ENCODE assay signal across 24 cellular contexts in the genomic region with DNA sequence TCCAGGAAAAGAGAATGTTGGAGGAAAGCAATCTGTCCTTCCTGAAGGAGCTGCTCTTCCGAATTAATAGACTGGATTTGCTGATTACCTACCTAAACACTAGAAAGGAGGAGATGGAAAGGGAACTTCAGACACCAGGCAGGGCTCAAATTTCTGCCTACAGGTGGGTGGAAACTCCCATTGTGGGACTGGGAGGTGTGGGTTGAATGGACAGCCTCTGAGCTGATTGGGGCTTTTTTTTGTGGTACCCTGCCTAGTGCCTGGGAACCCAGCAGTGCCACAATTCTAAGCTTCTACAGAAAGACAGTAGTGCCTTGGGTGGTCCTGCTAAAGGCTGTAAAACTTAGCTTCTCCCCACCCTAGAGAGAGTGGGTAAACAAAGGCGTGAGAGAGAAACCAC. TPM values are rescaled to one million over a fixed set of nuclear protein-coding genes. Genes with fewer than 3 reads are reported as not detected.
DNase-seq lines count a peak whose midpoint lies in the region; ATAC-seq and TF ChIP-seq lines count a peak whose summit lies in the region.
"Had no signal": no experiment of that assay in that cellular context is flagged by ENCODE, and none has a peak within 500 bp of the region (broad histone marks: within the 10 kb centered on the region; RNA-seq: fewer than 3 reads in every experiment).

No MANE protein-coding gene starts in this region.

- CTCF ChIA-PET in activated CD8-positive, alpha-beta memory T cell treated with anti-CD3 and anti-CD28 coated beads, Interleukin-2, amount 10 ng/mL, durations not matched to agents 7 days and 5 days (lab: Charles Lee) = interaction anchor here (0.6 to 1.6 kb wide), 7 partner anchors 30 to 299 kb away, joined by 3 to 6 read pairs (median 3); no protein-coding TSS in a partner anchor
- CTCF ChIA-PET in CD8-positive, alpha-beta T cell (lab: Charles Lee) = interaction anchor here (2.4 to 5.0 kb wide), 3 partner anchors 30 to 98 kb away, joined by 7 to 24 read pairs (median 9); no protein-coding TSS in a partner anchor
- CTCF ChIA-PET in activated CD8-positive, alpha-beta T cell treated with anti-CD3 and anti-CD28 coated beads, Interleukin-2, amount 10 ng/mL, durations not matched to agents 7 days and 5 days (lab: Charles Lee) = no interaction called here

- no peak overlapping the region for H3K4me3 ChIP-seq in CD8-positive, alpha-beta T cell (ENCODE audit: low read depth, low read length)
- H3K4me3 ChIP-seq: BLaER1, sigmoid colon, SK-N-MC had no signal

- DNase-seq in activated CD8-positive, alpha-beta memory T cell treated with anti-CD3 and anti-CD28 coated beads, Interleukin-2, amount 10 ng/mL, durations not matched to agents 7 days and 5 days = no peak
- DNase-seq in activated CD8-positive, alpha-beta memory T cell treated with anti-CD3 and anti-CD28 coated beads for 24 hours = no peak
- DNase-seq in CD8-positive, alpha-beta T cell = no peak
- DNase-seq in activated CD8-positive, alpha-beta T cell treated with anti-CD3 and anti-CD28 coated beads, Interleukin-2, amount 10 ng/mL, durations not matched to agents 7 days and 5 days = peak; percentile 16
- no peak for DNase-seq in naive thymus-derived CD8-positive, alpha-beta T cell
- DNase-seq in NCI-H2081 (lab: John Stamatoyannopoulos, UW) (no peak), germinal center (ENCODE audit: low spot score) (no peak)
- DNase-seq: activated B cell treated with CpG ODN at 0.5 μM for 24 hours; activated naive CD4-positive, alpha-beta T cell; cerebellar nuclear complex; erythroblast; foreskin fibroblast; H7; NCI-H2171 treated with DMSO at 0.1 percent for 48 hours; sigmoid colon; stimulated activated CD4-positive, alpha-beta T cell treated with anti-CD3 and anti-CD28 coated beads, Interleukin-15, amount 100 ng/mL, for 24 hours; stimulated activated CD8-positive, alpha-beta memory T cell treated with anti-CD3 and anti-CD28 coated beads, Interleukin-4, amount 100 ng/mL, for 48 hours had no signal

- H3K27me3 ChIP-seq in CD8-positive, alpha-beta T cell (ENCODE audit: insufficient read depth, low read length) = no peaks in the 10 kb centered on the region
- H3K27me3 ChIP-seq: BLaER1, sigmoid colon had no signal

- POLR2A ChIA-PET in CD8-positive, alpha-beta T cell (lab: Charles Lee) = interaction anchor here (0.7 kb wide), 1 partner anchor 12 kb away, joined by 4 read pairs; no protein-coding TSS in a partner anchor
- POLR2A ChIA-PET in activated CD8-positive, alpha-beta T cell treated with anti-CD3 and anti-CD28 coated beads, Interleukin-2, amount 10 ng/mL, durations not matched to agents 7 days and 5 days (lab: Charles Lee) = interaction anchor here (2.2 to 13.5 kb wide), 2 partner anchors 11 to 32 kb away, joined by 11 to 221 read pairs; no protein-coding TSS in a partner anchor
- POLR2A ChIA-PET in naive thymus-derived CD8-positive, alpha-beta T cell (lab: Charles Lee) = interaction anchor here (0.6 to 2.0 kb wide), 3 partner anchors 10 to 20 kb away, joined by 3 to 5 read pairs (median 4); no protein-coding TSS in a partner anchor

- peaks cover 75% of the 10 kb centered on the region for H3K4me1 Mint-ChIP-seq in activated CD8-positive, alpha-beta memory T cell treated with anti-CD3 and anti-CD28 coated beads, Interleukin-2, amount 10 ng/mL, durations not matched to agents 7 days and 5 days
- peaks cover 84% of the 10 kb centered on the region for H3K4me1 Mint-ChIP-seq in CD8-positive, alpha-beta T cell (ENCODE audit: low read depth)
- peaks cover 61% of the 10 kb centered on the region for H3K4me1 Mint-ChIP-seq in activated CD8-positive, alpha-beta T cell treated with anti-CD3 and anti-CD28 coated beads, Interleukin-2, amount 10 ng/mL, durations not matched to agents 7 days and 5 days (ENCODE audit: low read depth)
- peaks cover 33 to 92% (median 85%) of the 10 kb centered on the region in 4 donors for H3K4me1 Mint-ChIP-seq in naive thymus-derived CD8-positive, alpha-beta T cell

- H3K36me3 Mint-ChIP-seq in activated CD8-positive, alpha-beta memory T cell treated with anti-CD3 and anti-CD28 coated beads, Interleukin-2, amount 10 ng/mL, durations not matched to agents 7 days and 5 days = peaks cover 68% of the 10 kb centered on the region
- H3K36me3 Mint-ChIP-seq in CD8-positive, alpha-beta T cell = peaks cover 64% of the 10 kb centered on the region
- peaks cover 63% of the 10 kb centered on the region for H3K36me3 Mint-ChIP-seq in activated CD8-positive, alpha-beta T cell treated with anti-CD3 and anti-CD28 coated beads, Interleukin-2, amount 10 ng/mL, durations not matched to agents 7 days and 5 days (ENCODE audit: low read depth)
- H3K36me3 Mint-ChIP-seq in naive thymus-derived CD8-positive, alpha-beta T cell = peaks cover 7 to 56% (median 19%) of the 10 kb centered on the region in 3 donors

- peak overlapping the region; percentile 52 for H3K27ac Mint-ChIP-seq in activated CD8-positive, alpha-beta memory T cell treated with anti-CD3 and anti-CD28 coated beads, Interleukin-2, amount 10 ng/mL, durations not matched to agents 7 days and 5 days
- H3K27ac Mint-ChIP-seq in CD8-positive, alpha-beta T cell = peak overlapping the region; percentile 63
- H3K27ac Mint-ChIP-seq in activated CD8-positive, alpha-beta T cell treated with anti-CD3 and anti-CD28 coated beads, Interleukin-2, amount 10 ng/mL, durations not matched to agents 7 days and 5 days = no peak overlapping the region
- peak overlapping the region; percentile 40 to 98 (median 76) for H3K27ac Mint-ChIP-seq in naive thymus-derived CD8-positive, alpha-beta T cell
- H3K27ac Mint-ChIP-seq: mesothelial cell of epicardium had no signal

- no peaks in the 10 kb centered on the region for H3K9me3 ChIP-seq in CD8-positive, alpha-beta T cell (ENCODE audit: low read length)
- H3K9me3 ChIP-seq: BLaER1, sigmoid colon had no signal

- no peak for ATAC-seq in activated CD8-positive, alpha-beta memory T cell treated with anti-CD3 and anti-CD28 coated beads, Interleukin-2, amount 10 ng/mL, durations not matched to agents 7 days and 5 days
- ATAC-seq in CD8-positive, alpha-beta T cell = no peak
- no peak for ATAC-seq in activated CD8-positive, alpha-beta T cell treated with anti-CD3 and anti-CD28 coated beads, Interleukin-2, amount 10 ng/mL, durations not matched to agents 7 days and 5 days
- ATAC-seq in naive thymus-derived CD8-positive, alpha-beta T cell = no peak
- no peak for ATAC-seq in GM21825 (IDR thresholded peaks at IDR 0.05; ENCODE audit: unreplicated experiment)
- ATAC-seq: left lobe of liver had no signal

- H3K36me3 ChIP-seq in CD8-positive, alpha-beta T cell (ENCODE audit: insufficient read depth, low read length) = peaks cover 28% of the 10 kb centered on the region

- H3K4me3 Mint-ChIP-seq in activated CD8-positive, alpha-beta memory T cell treated with anti-CD3 and anti-CD28 coated beads, Interleukin-2, amount 10 ng/mL, durations not matched to agents 7 days and 5 days = peak overlapping the region; percentile 36
- peak overlapping the region; percentile 20 for H3K4me3 Mint-ChIP-seq in CD8-positive, alpha-beta T cell
- no peak overlapping the region for H3K4me3 Mint-ChIP-seq in activated CD8-positive, alpha-beta T cell treated with anti-CD3 and anti-CD28 coated beads, Interleukin-2, amount 10 ng/mL, durations not matched to agents 7 days and 5 days
- H3K4me3 Mint-ChIP-seq in naive thymus-derived CD8-positive, alpha-beta T cell = peak overlapping the region in 5 of 10 donors; percentile 28 to 87 (median 39)
- H3K4me3 Mint-ChIP-seq: activated B cell treated with CpG ODN at 0.5 μM for 24 hours, mesothelial cell of epicardium had no signal

- TF ChIP-seq CTCF in CD8-positive, alpha-beta T cell (IDR thresholded peaks at IDR 0.05) = no peak

- H3K9me3 Mint-ChIP-seq in activated CD8-positive, alpha-beta memory T cell treated with anti-CD3 and anti-CD28 coated beads, Interleukin-2, amount 10 ng/mL, durations not matched to agents 7 days and 5 days (ENCODE audit: low read depth) = no peaks in the 10 kb centered on the region
- no peaks in the 10 kb centered on the region for H3K9me3 Mint-ChIP-seq in CD8-positive, alpha-beta T cell
- H3K9me3 Mint-ChIP-seq in activated CD8-positive, alpha-beta T cell treated with anti-CD3 and anti-CD28 coated beads, Interleukin-2, amount 10 ng/mL, durations not matched to agents 7 days and 5 days (ENCODE audit: insufficient read depth) = no peaks in the 10 kb centered on the region
- H3K9me3 Mint-ChIP-seq in naive thymus-derived CD8-positive, alpha-beta T cell = no peaks in the 10 kb centered on the region
- H3K9me3 Mint-ChIP-seq: activated B cell treated with CpG ODN at 0.5 μM for 24 hours, mesothelial cell of epicardium had no signal

- H3K27ac ChIP-seq in CD8-positive, alpha-beta T cell (ENCODE audit: low read depth, low read length) = no peak overlapping the region
- H3K27ac ChIP-seq: BLaER1, RWPE1, sigmoid colon, SK-N-MC had no signal

- H3K4me1 ChIP-seq in CD8-positive, alpha-beta T cell (ENCODE audit: insufficient read depth, low read length) = peaks cover 74% of the 10 kb centered on the region
- H3K4me1 ChIP-seq: sigmoid colon had no signal

- H3K27me3 Mint-ChIP-seq in activated CD8-positive, alpha-beta memory T cell treated with anti-CD3 and anti-CD28 coated beads, Interleukin-2, amount 10 ng/mL, durations not matched to agents 7 days and 5 days = no peaks in the 10 kb centered on the region
- H3K27me3 Mint-ChIP-seq in CD8-positive, alpha-beta T cell (ENCODE audit: low read depth) = no peaks in the 10 kb centered on the region
- no peaks in the 10 kb centered on the region for H3K27me3 Mint-ChIP-seq in activated CD8-positive, alpha-beta T cell treated with anti-CD3 and anti-CD28 coated beads, Interleukin-2, amount 10 ng/mL, durations not matched to agents 7 days and 5 days (ENCODE audit: low read depth)
- no peaks in the 10 kb centered on the region for H3K27me3 Mint-ChIP-seq in naive thymus-derived CD8-positive, alpha-beta T cell
- H3K27me3 Mint-ChIP-seq: activated B cell treated with CpG ODN at 0.5 μM for 24 hours had no signal

- intact Hi-C loops in CD8-positive, alpha-beta T cell (cut with DNase I, micrococcal nuclease) = no loop called here

RNA-seq across cellular contexts. Expression of gene CASP8, which starts 6.3 kb away (rescaled TPM):
- total RNA-seq in activated CD8-positive, alpha-beta memory T cell treated with anti-CD3 and anti-CD28 coated beads, Interleukin-2, amount 10 ng/mL, durations not matched to agents 7 days and 5 days = 10 to 100 TPM; 77.3 to 90.0 TPM
- total RNA-seq in CD8-positive, alpha-beta T cell = 100 to 1,000 TPM; 153 to 155 TPM
- 10 to 100 TPM; 62.7 to 63.2 TPM for total RNA-seq in activated CD8-positive, alpha-beta T cell treated with anti-CD3 and anti-CD28 coated beads, Interleukin-2, amount 10 ng/mL, durations not matched to agents 7 days and 5 days
- total RNA-seq in naive thymus-derived CD8-positive, alpha-beta T cell = 100 to 1,000 TPM; 209 to 212 TPM
- 10 to 100 TPM; 25.0 to 56.5 (median 26.1) TPM for polyA plus RNA-seq in naive thymus-derived CD8-positive, alpha-beta T cell
- polyA plus RNA-seq: neural cell had no signal
